ENCODE assay signal across 8 cellular contexts in genomic region chr12:56129210-56129691, GRCh38. TPM values are rescaled to one million over a fixed set of nuclear protein-coding genes. Genes with fewer than 3 reads are reported as not detected.
DNase-seq lines count a peak whose midpoint lies in the region; ATAC-seq and TF ChIP-seq lines count a peak whose summit lies in the region.

No MANE protein-coding gene starts in this region.

- no peak for TF ChIP-seq CTCF in WI38 (IDR thresholded peaks at IDR 0.05; ENCODE audit: low read depth, low read length)
- TF ChIP-seq CTCF in cardiac fibroblast (IDR thresholded peaks at IDR 0.05; ENCODE audit: low read depth, low read length), result no peak

- H2AFZ ChIP-seq in ACC112 (ENCODE audit: low read length, unreplicated experiment), result peak overlapping the region; percentile 37

- H3K4me3 ChIP-seq in ACC112 (ENCODE audit: low read depth, low read length), result peak overlapping the region; percentile 86
- peak overlapping the region; percentile 92 for H3K4me3 ChIP-seq in WI38 (ENCODE audit: low read depth, low read length)
- H3K4me3 ChIP-seq in cardiac fibroblast (replicated peaks in 1 of 2; ENCODE audit: low read depth in 2 of 2, low read length in 2 of 2), result peak overlapping the region; percentile 88 to 98

- in situ Hi-C loops in GM18951 (cut with MboI; ENCODE audit: low sequenced_read_pairs, unreplicated experiment), result no loop called here

- peak; percentile 66 for TF ChIP-seq POLR2A in GM18951 (IDR thresholded peaks at IDR 0.05; ENCODE audit: extremely low read depth, insufficient read depth, insufficient read length)

- peaks cover 16% of the 10 kb centered on the region for H3K4me1 ChIP-seq in ACC112 (ENCODE audit: control insufficient read depth, insufficient read depth, low read length, unreplicated experiment)

- no peak for ATAC-seq in HG03139 (IDR thresholded peaks at IDR 0.05; ENCODE audit: unreplicated experiment)

- H3K27me3 ChIP-seq in ACC112 (ENCODE audit: insufficient read depth, low read length), result no peaks in the 10 kb centered on the region

- H3K27ac ChIP-seq in ACC112 (ENCODE audit: low read depth, low read length), result no peak overlapping the region

- DNase-seq in LHCN-M2 (ENCODE audit: low read depth), result peak; percentile 29
- DNase-seq in cardiac fibroblast (ENCODE audit: low read depth in 2 of 2), result peak; percentile 38 to 62
- peak; percentile 64 for DNase-seq in kidney tubule cell (ENCODE audit: low spot score)
- peak; percentile 58 for DNase-seq in stimulated activated CD4-positive, alpha-beta T cell treated with anti-CD3 and anti-CD28 coated beads, Interleukin-4, amount 100 ng/mL, for 1 hour

- H3K36me3 ChIP-seq in ACC112 (ENCODE audit: insufficient read depth, low read length), result peaks cover 25% of the 10 kb centered on the region; the same call in 1 of the 2 replicates

- peaks cover 6% of the 10 kb centered on the region for H3K79me2 ChIP-seq in ACC112 (ENCODE audit: control insufficient read depth, insufficient read depth, low read length, unreplicated experiment)

RNA-seq across cellular contexts. Expression of gene ESYT1, which starts 1.2 kb away (rescaled TPM):
- total RNA-seq in LHCN-M2 (2014; rRNA removed), result 169 and 173 TPM in 2 replicates
- polyA plus RNA-seq in LHCN-M2 (2012), result 94.6 TPM

RNA-seq across cellular contexts. Expression of gene ZC3H10, which starts 11.2 kb away (rescaled TPM):
- 3.6 and 3.8 TPM in 2 replicates for total RNA-seq in LHCN-M2 (2014; rRNA removed)
- polyA plus RNA-seq in LHCN-M2 (2012), result 3.3 TPM

RNA-seq across cellular contexts. Expression of gene RPL41, which starts 12.8 kb away (rescaled TPM):
- total RNA-seq in LHCN-M2 (2014; rRNA removed), result 1,853 and 1,922 TPM in 2 replicates
- polyA plus RNA-seq in LHCN-M2 (2012), result 8,168 TPM

RNA-seq across cellular contexts. Expression of gene MYL6B, which starts 23.1 kb away (rescaled TPM):
- 130 and 136 TPM in 2 replicates for total RNA-seq in LHCN-M2 (2014; rRNA removed)
- polyA plus RNA-seq in LHCN-M2 (2012), result 216 TPM

RNA-seq across cellular contexts. Expression of gene PA2G4, which starts 24.9 kb away (rescaled TPM):
- 247 and 307 TPM in 2 replicates for total RNA-seq in LHCN-M2 (2014; rRNA removed)
- polyA plus RNA-seq in LHCN-M2 (2012), result 139 TPM
